1 cellular context compared by ENCODE assay signal in the genomic region with DNA sequence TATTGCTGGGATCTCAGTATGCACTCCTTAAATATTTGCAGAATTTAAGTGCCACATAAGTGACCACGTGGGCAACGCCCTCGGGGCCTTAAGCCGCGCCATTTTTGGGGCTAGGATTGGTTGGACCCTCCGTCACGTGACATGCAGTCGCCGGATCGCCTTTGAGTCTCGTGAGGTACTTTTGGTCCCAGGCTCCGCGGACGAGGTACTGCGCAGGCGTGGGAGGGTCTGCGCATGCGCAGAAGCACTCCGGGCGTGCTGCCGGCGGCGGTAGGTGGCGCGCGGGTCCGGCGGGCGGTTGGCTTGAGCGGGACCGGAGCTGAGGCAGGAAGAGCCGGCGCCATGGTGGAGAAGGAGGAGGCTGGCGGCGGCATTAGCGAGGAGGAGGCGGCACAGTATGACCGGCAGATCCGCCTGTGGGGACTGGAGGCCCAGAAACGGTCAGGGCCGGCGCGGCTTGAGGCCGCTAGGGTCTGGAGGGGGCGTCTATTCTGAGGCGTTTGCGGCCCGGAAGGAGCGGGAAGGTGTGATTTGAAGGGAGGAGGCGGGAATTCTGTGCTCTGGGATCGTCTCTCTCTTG.
TF ChIP-seq lines count a peak whose summit lies in the region.

A gene (plus strand): TSS at position 247 of the 580 bp plus-strand sequence. CDS start 96 bp downstream, at position 343.

TF ChIP-seq in HepG2, 621 proteins besides CTCF, POLR2A, EP300 and RAD21 (continued from another document and continues in another):
- TF ChIP-seq, protein P1, sequence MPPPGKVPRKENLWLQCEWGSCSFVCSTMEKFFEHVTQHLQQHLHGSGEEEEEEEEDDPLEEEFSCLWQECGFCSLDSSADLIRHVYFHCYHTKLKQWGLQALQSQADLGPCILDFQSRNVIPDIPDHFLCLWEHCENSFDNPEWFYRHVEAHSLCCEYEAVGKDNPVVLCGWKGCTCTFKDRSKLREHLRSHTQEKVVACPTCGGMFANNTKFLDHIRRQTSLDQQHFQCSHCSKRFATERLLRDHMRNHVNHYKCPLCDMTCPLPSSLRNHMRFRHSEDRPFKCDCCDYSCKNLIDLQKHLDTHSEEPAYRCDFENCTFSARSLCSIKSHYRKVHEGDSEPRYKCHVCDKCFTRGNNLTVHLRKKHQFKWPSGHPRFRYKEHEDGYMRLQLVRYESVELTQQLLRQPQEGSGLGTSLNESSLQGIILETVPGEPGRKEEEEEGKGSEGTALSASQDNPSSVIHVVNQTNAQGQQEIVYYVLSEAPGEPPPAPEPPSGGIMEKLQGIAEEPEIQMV (CRISPR knock-in tag; IDR thresholded peaks at IDR 0.05; ENCODE audit: low read depth): peak; percentile 54; the same call in 1 of the 2 replicates
- TF ChIP-seq, protein P2, sequence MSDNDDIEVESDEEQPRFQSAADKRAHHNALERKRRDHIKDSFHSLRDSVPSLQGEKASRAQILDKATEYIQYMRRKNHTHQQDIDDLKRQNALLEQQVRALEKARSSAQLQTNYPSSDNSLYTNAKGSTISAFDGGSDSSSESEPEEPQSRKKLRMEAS (IDR thresholded peaks at IDR 0.05): peak; percentile 99
- TF ChIP-seq ZNF746 (CRISPR knock-in tag; IDR thresholded peaks at IDR 0.05) (peak; percentile 45; the same call in 1 of the 2 replicates), KAT8 (CRISPR knock-in tag; IDR thresholded peaks at IDR 0.05) (peak; percentile 85), ZNF703 (CRISPR knock-in tag; IDR thresholded peaks at IDR 0.05; ENCODE audit: borderline replicate concordance) (0 out of 2 replicates have a peak, but pooled peaks have one; percentile 16), ZNF430 (CRISPR knock-in tag; IDR thresholded peaks at IDR 0.05) (0 out of 2 replicates have a peak, but pooled peaks have one; percentile 43), SRSF1 (optimal IDR thresholded peaks at IDR 0.05; ENCODE audit: low read depth, low read length) (peak; percentile 93), NCOA2 (CRISPR knock-in tag; IDR thresholded peaks at IDR 0.05) (0 out of 2 replicates have a peak, but pooled peaks have one; percentile 24), ZSCAN31 (CRISPR knock-in tag; IDR thresholded peaks at IDR 0.05; ENCODE audit: low read depth) (peak; percentile 35; the same call in 1 of the 2 replicates), NR2F1 (CRISPR knock-in tag; IDR thresholded peaks at IDR 0.05) (no peak)
- TF ChIP-seq, protein P3, sequence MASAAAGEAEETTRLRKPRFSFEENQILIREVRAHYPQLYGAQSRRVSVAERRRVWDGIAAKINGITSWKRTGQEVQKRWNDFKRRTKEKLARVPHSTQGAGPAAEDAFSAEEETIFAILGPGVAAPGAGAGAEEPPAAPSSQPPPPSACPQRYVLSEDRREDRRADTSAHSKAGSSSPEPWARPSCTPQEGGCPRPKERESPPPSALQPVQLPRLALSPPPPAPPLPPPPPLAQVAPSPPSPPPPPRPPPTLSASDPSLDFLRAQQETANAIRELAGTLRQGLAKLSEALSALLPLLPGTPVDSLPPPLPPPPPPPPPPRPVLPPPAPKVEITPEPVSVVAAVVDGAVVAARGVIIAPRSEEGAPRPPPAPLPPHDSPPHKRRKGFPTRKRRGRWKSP (CRISPR knock-in tag; IDR thresholded peaks at IDR 0.05): peak; percentile 58
- TF ChIP-seq, protein P4, sequence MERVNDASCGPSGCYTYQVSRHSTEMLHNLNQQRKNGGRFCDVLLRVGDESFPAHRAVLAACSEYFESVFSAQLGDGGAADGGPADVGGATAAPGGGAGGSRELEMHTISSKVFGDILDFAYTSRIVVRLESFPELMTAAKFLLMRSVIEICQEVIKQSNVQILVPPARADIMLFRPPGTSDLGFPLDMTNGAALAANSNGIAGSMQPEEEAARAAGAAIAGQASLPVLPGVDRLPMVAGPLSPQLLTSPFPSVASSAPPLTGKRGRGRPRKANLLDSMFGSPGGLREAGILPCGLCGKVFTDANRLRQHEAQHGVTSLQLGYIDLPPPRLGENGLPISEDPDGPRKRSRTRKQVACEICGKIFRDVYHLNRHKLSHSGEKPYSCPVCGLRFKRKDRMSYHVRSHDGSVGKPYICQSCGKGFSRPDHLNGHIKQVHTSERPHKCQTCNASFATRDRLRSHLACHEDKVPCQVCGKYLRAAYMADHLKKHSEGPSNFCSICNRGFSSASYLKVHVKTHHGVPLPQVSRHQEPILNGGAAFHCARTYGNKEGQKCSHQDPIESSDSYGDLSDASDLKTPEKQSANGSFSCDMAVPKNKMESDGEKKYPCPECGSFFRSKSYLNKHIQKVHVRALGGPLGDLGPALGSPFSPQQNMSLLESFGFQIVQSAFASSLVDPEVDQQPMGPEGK (CRISPR knock-in tag; IDR thresholded peaks at IDR 0.05): peak; percentile 26
- TF ChIP-seq, protein P5, sequence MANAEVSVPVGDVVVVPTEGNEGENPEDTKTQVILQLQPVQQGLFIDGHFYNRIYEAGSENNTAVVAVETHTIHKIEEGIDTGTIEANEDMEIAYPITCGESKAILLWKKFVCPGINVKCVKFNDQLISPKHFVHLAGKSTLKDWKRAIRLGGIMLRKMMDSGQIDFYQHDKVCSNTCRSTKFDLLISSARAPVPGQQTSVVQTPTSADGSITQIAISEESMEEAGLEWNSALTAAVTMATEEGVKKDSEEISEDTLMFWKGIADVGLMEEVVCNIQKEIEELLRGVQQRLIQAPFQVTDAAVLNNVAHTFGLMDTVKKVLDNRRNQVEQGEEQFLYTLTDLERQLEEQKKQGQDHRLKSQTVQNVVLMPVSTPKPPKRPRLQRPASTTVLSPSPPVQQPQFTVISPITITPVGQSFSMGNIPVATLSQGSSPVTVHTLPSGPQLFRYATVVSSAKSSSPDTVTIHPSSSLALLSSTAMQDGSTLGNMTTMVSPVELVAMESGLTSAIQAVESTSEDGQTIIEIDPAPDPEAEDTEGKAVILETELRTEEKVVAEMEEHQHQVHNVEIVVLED (CRISPR knock-in tag; IDR thresholded peaks at IDR 0.05; ENCODE audit: borderline replicate concordance): peak; percentile 78; the same call in 1 of the 2 replicates
- TF ChIP-seq, protein P6, sequence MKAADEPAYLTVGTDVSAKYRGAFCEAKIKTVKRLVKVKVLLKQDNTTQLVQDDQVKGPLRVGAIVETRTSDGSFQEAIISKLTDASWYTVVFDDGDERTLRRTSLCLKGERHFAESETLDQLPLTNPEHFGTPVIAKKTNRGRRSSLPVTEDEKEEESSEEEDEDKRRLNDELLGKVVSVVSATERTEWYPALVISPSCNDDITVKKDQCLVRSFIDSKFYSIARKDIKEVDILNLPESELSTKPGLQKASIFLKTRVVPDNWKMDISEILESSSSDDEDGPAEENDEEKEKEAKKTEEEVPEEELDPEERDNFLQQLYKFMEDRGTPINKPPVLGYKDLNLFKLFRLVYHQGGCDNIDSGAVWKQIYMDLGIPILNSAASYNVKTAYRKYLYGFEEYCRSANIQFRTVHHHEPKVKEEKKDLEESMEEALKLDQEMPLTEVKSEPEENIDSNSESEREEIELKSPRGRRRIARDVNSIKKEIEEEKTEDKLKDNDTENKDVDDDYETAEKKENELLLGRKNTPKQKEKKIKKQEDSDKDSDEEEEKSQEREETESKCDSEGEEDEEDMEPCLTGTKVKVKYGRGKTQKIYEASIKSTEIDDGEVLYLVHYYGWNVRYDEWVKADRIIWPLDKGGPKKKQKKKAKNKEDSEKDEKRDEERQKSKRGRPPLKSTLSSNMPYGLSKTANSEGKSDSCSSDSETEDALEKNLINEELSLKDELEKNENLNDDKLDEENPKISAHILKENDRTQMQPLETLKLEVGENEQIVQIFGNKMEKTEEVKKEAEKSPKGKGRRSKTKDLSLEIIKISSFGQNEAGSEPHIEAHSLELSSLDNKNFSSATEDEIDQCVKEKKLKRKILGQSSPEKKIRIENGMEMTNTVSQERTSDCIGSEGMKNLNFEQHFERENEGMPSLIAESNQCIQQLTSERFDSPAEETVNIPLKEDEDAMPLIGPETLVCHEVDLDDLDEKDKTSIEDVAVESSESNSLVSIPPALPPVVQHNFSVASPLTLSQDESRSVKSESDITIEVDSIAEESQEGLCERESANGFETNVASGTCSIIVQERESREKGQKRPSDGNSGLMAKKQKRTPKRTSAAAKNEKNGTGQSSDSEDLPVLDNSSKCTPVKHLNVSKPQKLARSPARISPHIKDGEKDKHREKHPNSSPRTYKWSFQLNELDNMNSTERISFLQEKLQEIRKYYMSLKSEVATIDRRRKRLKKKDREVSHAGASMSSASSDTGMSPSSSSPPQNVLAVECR (CRISPR knock-in tag; IDR thresholded peaks at IDR 0.05; ENCODE audit: borderline replicate concordance): peak; percentile 88
- TF ChIP-seq, protein P7, sequence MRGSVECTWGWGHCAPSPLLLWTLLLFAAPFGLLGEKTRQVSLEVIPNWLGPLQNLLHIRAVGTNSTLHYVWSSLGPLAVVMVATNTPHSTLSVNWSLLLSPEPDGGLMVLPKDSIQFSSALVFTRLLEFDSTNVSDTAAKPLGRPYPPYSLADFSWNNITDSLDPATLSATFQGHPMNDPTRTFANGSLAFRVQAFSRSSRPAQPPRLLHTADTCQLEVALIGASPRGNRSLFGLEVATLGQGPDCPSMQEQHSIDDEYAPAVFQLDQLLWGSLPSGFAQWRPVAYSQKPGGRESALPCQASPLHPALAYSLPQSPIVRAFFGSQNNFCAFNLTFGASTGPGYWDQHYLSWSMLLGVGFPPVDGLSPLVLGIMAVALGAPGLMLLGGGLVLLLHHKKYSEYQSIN (CRISPR knock-in tag; IDR thresholded peaks at IDR 0.05; ENCODE audit: borderline replicate concordance): no peak
- TF ChIP-seq, protein P8, sequence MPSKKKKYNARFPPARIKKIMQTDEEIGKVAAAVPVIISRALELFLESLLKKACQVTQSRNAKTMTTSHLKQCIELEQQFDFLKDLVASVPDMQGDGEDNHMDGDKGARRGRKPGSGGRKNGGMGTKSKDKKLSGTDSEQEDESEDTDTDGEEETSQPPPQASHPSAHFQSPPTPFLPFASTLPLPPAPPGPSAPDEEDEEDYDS (CRISPR knock-in tag; IDR thresholded peaks at IDR 0.05): peak; percentile 76
- TF ChIP-seq, protein P9, sequence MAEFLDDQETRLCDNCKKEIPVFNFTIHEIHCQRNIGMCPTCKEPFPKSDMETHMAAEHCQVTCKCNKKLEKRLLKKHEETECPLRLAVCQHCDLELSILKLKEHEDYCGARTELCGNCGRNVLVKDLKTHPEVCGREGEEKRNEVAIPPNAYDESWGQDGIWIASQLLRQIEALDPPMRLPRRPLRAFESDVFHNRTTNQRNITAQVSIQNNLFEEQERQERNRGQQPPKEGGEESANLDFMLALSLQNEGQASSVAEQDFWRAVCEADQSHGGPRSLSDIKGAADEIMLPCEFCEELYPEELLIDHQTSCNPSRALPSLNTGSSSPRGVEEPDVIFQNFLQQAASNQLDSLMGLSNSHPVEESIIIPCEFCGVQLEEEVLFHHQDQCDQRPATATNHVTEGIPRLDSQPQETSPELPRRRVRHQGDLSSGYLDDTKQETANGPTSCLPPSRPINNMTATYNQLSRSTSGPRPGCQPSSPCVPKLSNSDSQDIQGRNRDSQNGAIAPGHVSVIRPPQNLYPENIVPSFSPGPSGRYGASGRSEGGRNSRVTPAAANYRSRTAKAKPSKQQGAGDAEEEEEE (CRISPR knock-in tag; IDR thresholded peaks at IDR 0.05; ENCODE audit: borderline replicate concordance): no peak
- TF ChIP-seq, protein P10, sequence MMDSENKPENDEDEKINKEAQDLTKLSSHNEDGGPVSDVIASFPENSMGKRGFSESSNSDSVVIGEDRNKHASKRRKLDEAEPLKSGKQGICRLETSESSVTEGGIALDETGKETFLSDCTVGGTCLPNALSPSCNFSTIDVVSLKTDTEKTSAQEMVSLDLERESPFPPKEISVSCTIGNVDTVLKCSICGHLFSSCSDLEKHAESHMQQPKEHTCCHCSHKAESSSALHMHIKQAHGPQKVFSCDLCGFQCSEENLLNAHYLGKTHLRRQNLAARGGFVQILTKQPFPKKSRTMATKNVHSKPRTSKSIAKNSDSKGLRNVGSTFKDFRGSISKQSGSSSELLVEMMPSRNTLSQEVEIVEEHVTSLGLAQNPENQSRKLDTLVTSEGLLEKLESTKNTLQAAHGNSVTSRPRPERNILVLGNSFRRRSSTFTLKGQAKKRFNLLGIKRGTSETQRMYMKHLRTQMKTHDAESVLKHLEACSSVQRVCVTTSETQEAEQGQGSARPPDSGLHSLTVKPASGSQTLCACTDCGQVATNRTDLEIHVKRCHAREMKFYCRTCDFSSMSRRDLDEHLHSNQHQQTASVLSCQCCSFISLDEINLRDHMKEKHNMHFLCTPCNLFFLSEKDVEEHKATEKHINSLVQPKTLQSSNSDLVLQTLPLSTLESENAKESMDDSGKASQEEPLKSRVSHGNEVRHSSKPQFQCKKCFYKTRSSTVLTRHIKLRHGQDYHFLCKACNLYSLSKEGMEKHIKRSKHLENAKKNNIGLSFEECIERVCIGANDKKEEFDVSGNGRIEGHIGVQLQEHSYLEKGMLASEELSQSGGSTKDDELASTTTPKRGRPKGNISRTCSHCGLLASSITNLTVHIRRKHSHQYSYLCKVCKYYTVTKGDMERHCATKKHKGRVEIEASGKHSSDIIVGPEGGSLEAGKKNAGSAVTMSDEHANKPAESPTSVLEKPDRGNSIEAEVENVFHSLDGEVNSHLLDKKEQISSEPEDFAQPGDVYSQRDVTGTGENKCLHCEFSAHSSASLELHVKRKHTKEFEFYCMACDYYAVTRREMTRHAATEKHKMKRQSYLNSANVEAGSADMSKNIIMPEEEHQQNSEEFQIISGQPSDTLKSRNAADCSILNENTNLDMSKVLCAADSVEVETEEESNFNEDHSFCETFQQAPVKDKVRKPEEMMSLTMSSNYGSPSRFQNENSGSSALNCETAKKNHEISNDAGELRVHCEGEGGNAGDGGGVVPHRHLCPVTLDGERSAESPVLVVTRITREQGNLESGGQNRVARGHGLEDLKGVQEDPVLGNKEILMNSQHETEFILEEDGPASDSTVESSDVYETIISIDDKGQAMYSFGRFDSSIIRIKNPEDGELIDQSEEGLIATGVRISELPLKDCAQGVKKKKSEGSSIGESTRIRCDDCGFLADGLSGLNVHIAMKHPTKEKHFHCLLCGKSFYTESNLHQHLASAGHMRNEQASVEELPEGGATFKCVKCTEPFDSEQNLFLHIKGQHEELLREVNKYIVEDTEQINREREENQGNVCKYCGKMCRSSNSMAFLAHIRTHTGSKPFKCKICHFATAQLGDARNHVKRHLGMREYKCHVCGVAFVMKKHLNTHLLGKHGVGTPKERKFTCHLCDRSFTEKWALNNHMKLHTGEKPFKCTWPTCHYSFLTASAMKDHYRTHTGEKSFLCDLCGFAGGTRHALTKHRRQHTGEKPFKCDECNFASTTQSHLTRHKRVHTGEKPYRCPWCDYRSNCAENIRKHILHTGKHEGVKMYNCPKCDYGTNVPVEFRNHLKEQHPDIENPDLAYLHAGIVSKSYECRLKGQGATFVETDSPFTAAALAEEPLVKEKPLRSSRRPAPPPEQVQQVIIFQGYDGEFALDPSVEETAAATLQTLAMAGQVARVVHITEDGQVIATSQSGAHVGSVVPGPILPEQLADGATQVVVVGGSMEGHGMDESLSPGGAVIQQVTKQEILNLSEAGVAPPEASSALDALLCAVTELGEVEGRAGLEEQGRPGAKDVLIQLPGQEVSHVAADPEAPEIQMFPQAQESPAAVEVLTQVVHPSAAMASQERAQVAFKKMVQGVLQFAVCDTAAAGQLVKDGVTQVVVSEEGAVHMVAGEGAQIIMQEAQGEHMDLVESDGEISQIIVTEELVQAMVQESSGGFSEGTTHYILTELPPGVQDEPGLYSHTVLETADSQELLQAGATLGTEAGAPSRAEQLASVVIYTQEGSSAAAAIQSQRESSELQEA (CRISPR knock-in tag; IDR thresholded peaks at IDR 0.05; ENCODE audit: not compliant biosample characterization): peak; percentile 88
- TF ChIP-seq, protein P11, sequence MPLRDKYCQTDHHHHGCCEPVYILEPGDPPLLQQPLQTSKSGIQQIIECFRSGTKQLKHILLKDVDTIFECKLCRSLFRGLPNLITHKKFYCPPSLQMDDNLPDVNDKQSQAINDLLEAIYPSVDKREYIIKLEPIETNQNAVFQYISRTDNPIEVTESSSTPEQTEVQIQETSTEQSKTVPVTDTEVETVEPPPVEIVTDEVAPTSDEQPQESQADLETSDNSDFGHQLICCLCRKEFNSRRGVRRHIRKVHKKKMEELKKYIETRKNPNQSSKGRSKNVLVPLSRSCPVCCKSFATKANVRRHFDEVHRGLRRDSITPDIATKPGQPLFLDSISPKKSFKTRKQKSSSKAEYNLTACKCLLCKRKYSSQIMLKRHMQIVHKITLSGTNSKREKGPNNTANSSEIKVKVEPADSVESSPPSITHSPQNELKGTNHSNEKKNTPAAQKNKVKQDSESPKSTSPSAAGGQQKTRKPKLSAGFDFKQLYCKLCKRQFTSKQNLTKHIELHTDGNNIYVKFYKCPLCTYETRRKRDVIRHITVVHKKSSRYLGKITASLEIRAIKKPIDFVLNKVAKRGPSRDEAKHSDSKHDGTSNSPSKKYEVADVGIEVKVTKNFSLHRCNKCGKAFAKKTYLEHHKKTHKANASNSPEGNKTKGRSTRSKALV (CRISPR knock-in tag; IDR thresholded peaks at IDR 0.05): no peak
